Comparison of ENCODE assay signal across 8 cellular contexts in the genomic region with DNA sequence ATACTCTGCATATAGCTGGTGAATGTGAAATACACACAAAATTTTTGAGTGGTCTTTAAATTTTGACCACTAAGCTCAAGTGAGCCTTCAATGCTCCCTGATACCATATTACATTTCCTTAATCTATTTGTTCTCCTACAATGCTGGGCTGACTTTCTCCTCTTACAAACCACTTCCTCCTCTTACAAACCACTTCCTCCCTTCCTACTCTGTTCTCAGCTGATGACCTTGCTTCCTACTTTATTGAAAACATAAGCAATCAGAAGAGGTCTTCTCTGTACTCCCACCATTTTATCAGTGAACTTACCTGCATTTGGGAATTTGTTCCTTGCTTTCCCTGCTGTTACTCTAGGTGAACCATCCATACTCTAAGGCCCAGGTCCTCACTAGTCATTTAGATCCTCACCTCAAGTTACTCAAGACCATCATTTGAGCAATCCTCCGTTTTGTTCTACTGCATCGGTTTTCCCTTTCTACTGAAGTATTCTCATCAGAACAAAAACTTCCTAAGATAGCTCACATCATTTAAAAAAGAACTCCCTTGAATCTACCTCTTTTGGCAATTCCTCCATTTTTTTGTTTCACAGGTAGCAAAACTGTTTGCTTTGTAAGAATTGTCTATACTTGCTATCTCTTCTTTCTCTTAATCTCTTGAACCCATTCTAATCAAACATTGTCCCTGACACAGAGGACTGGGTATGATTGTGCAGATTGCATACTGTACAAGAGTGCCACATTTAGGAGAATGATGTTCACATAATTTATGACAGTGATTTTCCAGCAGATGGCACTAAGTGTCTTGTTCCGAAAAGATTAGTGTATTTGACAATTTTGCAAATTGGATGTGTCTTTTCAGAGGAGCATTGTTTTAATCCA.
DNase-seq lines count a peak whose midpoint lies in the region; ATAC-seq, FAIRE-seq and TF ChIP-seq lines count a peak whose summit lies in the region.

No MANE protein-coding gene starts in this region.

- ATAC-seq in HG03175 (IDR thresholded peaks at IDR 0.05; ENCODE audit: unreplicated experiment) = no peak

- peaks cover 27% of the 10 kb centered on the region for H3K27me3 Mint-ChIP-seq in activated CD4-positive, alpha-beta memory T cell treated with anti-CD3 and anti-CD28 coated beads, Interleukin-2, amount 10 ng/mL, durations not matched to agents 7 days and 5 days
- no peaks in the 10 kb centered on the region for H3K27me3 Mint-ChIP-seq in glutamatergic neuron (ENCODE audit: unreplicated experiment)
- H3K27me3 Mint-ChIP-seq in stimulated activated naive CD8-positive, alpha-beta T cell treated with anti-CD3 and anti-CD28 coated beads, Interleukin-15, Interleukin-2, amounts not matched to agents 100 ng/mL and 50 ng/mL, for 24 hours = no peaks in the 10 kb centered on the region

- no peaks in the 10 kb centered on the region for H3K36me3 Mint-ChIP-seq in activated CD4-positive, alpha-beta memory T cell treated with anti-CD3 and anti-CD28 coated beads, Interleukin-2, amount 10 ng/mL, durations not matched to agents 7 days and 5 days (ENCODE audit: low read depth)
- H3K36me3 Mint-ChIP-seq in glutamatergic neuron (ENCODE audit: unreplicated experiment) = no peaks in the 10 kb centered on the region
- peaks cover 7% of the 10 kb centered on the region for H3K36me3 Mint-ChIP-seq in stimulated activated naive CD8-positive, alpha-beta T cell treated with anti-CD3 and anti-CD28 coated beads, Interleukin-15, Interleukin-2, amounts not matched to agents 100 ng/mL and 50 ng/mL, for 24 hours (ENCODE audit: low read depth)

- H3K4me3 ChIP-seq in NB4 (ENCODE audit: low read depth, low read length) = peak overlapping the region; percentile 22

- CTCF ChIA-PET in activated CD4-positive, alpha-beta memory T cell treated with anti-CD3 and anti-CD28 coated beads, Interleukin-2, amount 10 ng/mL, durations not matched to agents 7 days and 5 days (lab: Charles Lee) = interaction anchor here (0.6 to 4.0 kb wide), 9 partner anchors 64 to 571 kb away, joined by 3 to 73 read pairs (median 4); a partner anchor contains a TSS

- FAIRE-seq in GM12892 (lab: Jason Lieb, UNC) = peak; percentile 86

- H3K4me3 Mint-ChIP-seq in activated CD4-positive, alpha-beta memory T cell treated with anti-CD3 and anti-CD28 coated beads, Interleukin-2, amount 10 ng/mL, durations not matched to agents 7 days and 5 days = peak overlapping the region; percentile 38
- H3K4me3 Mint-ChIP-seq in glutamatergic neuron (ENCODE audit: unreplicated experiment) = no peak overlapping the region
- peak overlapping the region; percentile 38 for H3K4me3 Mint-ChIP-seq in stimulated activated naive CD8-positive, alpha-beta T cell treated with anti-CD3 and anti-CD28 coated beads, Interleukin-15, Interleukin-2, amounts not matched to agents 100 ng/mL and 50 ng/mL, for 24 hours

- POLR2A ChIA-PET in activated CD4-positive, alpha-beta memory T cell treated with anti-CD3 and anti-CD28 coated beads, Interleukin-2, amount 10 ng/mL, durations not matched to agents 7 days and 5 days (lab: Charles Lee) = interaction anchor here (1.1 to 2.1 kb wide), 4 partner anchors 66 to 431 kb away, joined by 3 to 9 read pairs (median 5); a partner anchor contains a TSS

- no peaks in the 10 kb centered on the region for H3K9me3 Mint-ChIP-seq in activated CD4-positive, alpha-beta memory T cell treated with anti-CD3 and anti-CD28 coated beads, Interleukin-2, amount 10 ng/mL, durations not matched to agents 7 days and 5 days
- no peaks in the 10 kb centered on the region for H3K9me3 Mint-ChIP-seq in glutamatergic neuron (ENCODE audit: unreplicated experiment)
- peaks cover 8% of the 10 kb centered on the region for H3K9me3 Mint-ChIP-seq in stimulated activated naive CD8-positive, alpha-beta T cell treated with anti-CD3 and anti-CD28 coated beads, Interleukin-15, Interleukin-2, amounts not matched to agents 100 ng/mL and 50 ng/mL, for 24 hours

- peak overlapping the region; percentile 32 for H3K27ac Mint-ChIP-seq in activated CD4-positive, alpha-beta memory T cell treated with anti-CD3 and anti-CD28 coated beads, Interleukin-2, amount 10 ng/mL, durations not matched to agents 7 days and 5 days
- H3K27ac Mint-ChIP-seq in glutamatergic neuron (ENCODE audit: unreplicated experiment) = no peak overlapping the region
- H3K27ac Mint-ChIP-seq in stimulated activated naive CD8-positive, alpha-beta T cell treated with anti-CD3 and anti-CD28 coated beads, Interleukin-15, Interleukin-2, amounts not matched to agents 100 ng/mL and 50 ng/mL, for 24 hours = peak overlapping the region; percentile 83

- TF ChIP-seq CTCF in NB4 (IDR thresholded peaks at IDR 0.05; ENCODE audit: low read depth, low read length) = peak; percentile 41
- TF ChIP-seq CTCF in glutamatergic neuron (IDR thresholded peaks at IDR 0.05; ENCODE audit: partially characterized antibody, unreplicated experiment) = peak; percentile 25

- DNase-seq in Ammon's horn (ENCODE audit: low spot score) (peak; percentile 63), GM12892 (ENCODE audit: insufficient read length) (peak; percentile 2), NB4 (ENCODE audit: low read depth) (peak; percentile 81), glutamatergic neuron (no peak)
- no peak for DNase-seq in activated CD4-positive, alpha-beta memory T cell treated with anti-CD3 and anti-CD28 coated beads, Interleukin-2, amount 10 ng/mL, durations not matched to agents 7 days and 5 days
- no peak for DNase-seq in activated CD8-positive, alpha-beta memory T cell treated with anti-CD3 and anti-CD28 coated beads, Interleukin-2, amount 50 U/mL, for 48 hours

- TF ChIP-seq POLR2A in GM12892 (IDR thresholded peaks at IDR 0.05; ENCODE audit: low read depth, low read length) = no peak
- TF ChIP-seq POLR2A in NB4 (IDR thresholded peaks at IDR 0.05; ENCODE audit: extremely low read depth, insufficient read length) = no peak

- peaks cover 17% of the 10 kb centered on the region for H3K4me1 Mint-ChIP-seq in activated CD4-positive, alpha-beta memory T cell treated with anti-CD3 and anti-CD28 coated beads, Interleukin-2, amount 10 ng/mL, durations not matched to agents 7 days and 5 days
- peaks cover 2% of the 10 kb centered on the region for H3K4me1 Mint-ChIP-seq in glutamatergic neuron (ENCODE audit: low read depth, unreplicated experiment)
- peaks cover 17% of the 10 kb centered on the region for H3K4me1 Mint-ChIP-seq in stimulated activated naive CD8-positive, alpha-beta T cell treated with anti-CD3 and anti-CD28 coated beads, Interleukin-15, Interleukin-2, amounts not matched to agents 100 ng/mL and 50 ng/mL, for 24 hours (ENCODE audit: low read depth)

Comparison
In these comparisons a context has a peak if more than half of its experiments do, and no peak if none do; other contexts are left out.
1. DNase-seq: peak in Ammon's horn (single experiment), GM12892 (single experiment) and NB4 (single experiment); none in activated CD4-positive, alpha-beta memory T cell treated with anti-CD3 and anti-CD28 coated beads, Interleukin-2, amount 10 ng/mL, durations not matched to agents 7 days and 5 days (single experiment), glutamatergic neuron (single experiment) and activated CD8-positive, alpha-beta memory T cell treated with anti-CD3 and anti-CD28 coated beads, Interleukin-2, amount 50 U/mL, for 48 hours (single experiment).